1 cellular context compared by ENCODE assay signal in the genomic region with DNA sequence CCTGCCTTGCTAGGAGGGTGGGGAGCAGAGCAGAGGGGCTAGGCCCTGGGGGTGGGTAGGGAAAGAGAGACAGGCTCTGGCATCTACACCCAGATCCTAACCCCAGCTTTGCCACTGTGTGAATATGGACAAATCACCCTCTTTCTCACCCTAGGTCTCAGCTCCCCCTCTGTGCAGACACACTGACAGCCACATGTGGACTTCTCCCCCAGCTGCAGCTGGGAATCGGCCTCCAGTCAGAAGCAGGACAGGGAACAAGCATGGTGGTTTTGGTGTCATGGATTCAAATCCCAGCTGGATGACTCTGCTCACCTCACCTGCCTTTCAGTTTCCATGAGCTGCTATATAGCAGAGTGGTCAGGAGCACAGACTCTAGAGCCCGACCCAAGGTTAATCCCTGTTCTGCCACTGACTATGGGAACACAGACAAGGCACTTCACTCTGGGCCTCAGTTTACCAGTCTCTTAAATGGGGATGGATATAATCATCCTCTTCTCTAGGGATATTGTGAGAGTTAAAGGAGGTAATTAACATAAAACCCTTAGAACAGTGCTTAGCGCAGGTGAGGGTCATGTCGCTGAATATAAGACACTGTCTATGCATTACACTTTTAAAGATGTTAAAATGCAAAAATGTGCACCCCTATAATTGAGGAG.
TF ChIP-seq lines count a peak whose summit lies in the region.

No MANE protein-coding gene starts in this region.

TF ChIP-seq in HepG2, 621 proteins besides CTCF, POLR2A, EP300 and RAD21 (continued from another document):
- TF ChIP-seq GMEB1 (CRISPR knock-in tag; IDR thresholded peaks at IDR 0.05; ENCODE audit: borderline replicate concordance) = no peak
- TF ChIP-seq, protein P1, sequence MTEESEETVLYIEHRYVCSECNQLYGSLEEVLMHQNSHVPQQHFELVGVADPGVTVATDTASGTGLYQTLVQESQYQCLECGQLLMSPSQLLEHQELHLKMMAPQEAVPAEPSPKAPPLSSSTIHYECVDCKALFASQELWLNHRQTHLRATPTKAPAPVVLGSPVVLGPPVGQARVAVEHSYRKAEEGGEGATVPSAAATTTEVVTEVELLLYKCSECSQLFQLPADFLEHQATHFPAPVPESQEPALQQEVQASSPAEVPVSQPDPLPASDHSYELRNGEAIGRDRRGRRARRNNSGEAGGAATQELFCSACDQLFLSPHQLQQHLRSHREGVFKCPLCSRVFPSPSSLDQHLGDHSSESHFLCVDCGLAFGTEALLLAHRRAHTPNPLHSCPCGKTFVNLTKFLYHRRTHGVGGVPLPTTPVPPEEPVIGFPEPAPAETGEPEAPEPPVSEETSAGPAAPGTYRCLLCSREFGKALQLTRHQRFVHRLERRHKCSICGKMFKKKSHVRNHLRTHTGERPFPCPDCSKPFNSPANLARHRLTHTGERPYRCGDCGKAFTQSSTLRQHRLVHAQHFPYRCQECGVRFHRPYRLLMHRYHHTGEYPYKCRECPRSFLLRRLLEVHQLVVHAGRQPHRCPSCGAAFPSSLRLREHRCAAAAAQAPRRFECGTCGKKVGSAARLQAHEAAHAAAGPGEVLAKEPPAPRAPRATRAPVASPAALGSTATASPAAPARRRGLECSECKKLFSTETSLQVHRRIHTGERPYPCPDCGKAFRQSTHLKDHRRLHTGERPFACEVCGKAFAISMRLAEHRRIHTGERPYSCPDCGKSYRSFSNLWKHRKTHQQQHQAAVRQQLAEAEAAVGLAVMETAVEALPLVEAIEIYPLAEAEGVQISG (CRISPR knock-in tag; IDR thresholded peaks at IDR 0.05) = no peak
- peak; percentile 82 for TF ChIP-seq ZNF629 (CRISPR knock-in tag; conservative IDR thresholded peaks at IDR 0.05)
- no peak for TF ChIP-seq TCF7L2 (IDR thresholded peaks at IDR 0.05; ENCODE audit: low read depth, low read length)
TF ChIP-seq in HepG2: peak in this region for 1.
